ENCODE assay signal across 16 cellular contexts in the genomic region with DNA sequence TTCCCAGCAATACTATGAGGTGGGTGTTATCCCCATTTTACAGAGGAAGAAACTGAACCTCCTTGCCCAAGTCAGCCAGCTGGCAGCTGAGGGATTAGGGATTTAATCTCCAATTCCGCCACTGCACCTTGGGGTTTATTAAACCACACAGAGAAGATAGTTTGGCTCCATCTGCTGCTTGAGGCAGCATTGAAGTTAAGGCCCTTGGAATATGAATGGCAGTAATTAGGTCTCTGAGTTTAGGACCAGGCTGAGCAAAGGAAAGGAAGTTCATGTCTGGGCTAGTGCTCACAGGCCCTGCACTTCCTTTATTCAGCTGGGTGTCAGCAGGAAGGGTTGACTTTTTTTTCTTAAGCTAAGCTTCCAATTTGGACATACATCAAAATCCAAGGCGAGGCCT.
DNase-seq lines count a peak whose midpoint lies in the region; ATAC-seq and TF ChIP-seq lines count a peak whose summit lies in the region.
"Had no signal": no experiment of that assay in that cellular context is flagged by ENCODE, and none has a peak within 500 bp of the region (broad histone marks: within the 10 kb centered on the region; RNA-seq: fewer than 3 reads in every experiment).

No MANE protein-coding gene starts in this region.

- H3K27me3 ChIP-seq in BLaER1 treated with 17β-estradiol and CSF1 and Interleukin-3, amounts not matched to agents 10 nM and 100 nM = no peaks in the 10 kb centered on the region
- no peaks in the 10 kb centered on the region for H3K27me3 ChIP-seq in colonic mucosa
- H3K27me3 ChIP-seq: body of pancreas, stomach had no signal

- H3K4me3 ChIP-seq in BLaER1 treated with 17β-estradiol and CSF1 and Interleukin-3, amounts not matched to agents 10 nM and 100 nM = no peak overlapping the region
- H3K4me3 ChIP-seq in fibroblast of the aortic adventitia (ENCODE audit: low read depth, low read length) = no peak overlapping the region
- no peak overlapping the region for H3K4me3 ChIP-seq in lower leg skin (ENCODE audit: low read depth, poor library complexity, severe bottlenecking)
- H3K4me3 ChIP-seq in colonic mucosa = no peak overlapping the region
- H3K4me3 ChIP-seq: body of pancreas, stomach had no signal

- H3K27ac Mint-ChIP-seq in activated CD4-positive, alpha-beta T cell treated with anti-CD3 and anti-CD28 coated beads for 36 hours = no peak overlapping the region
- H3K27ac Mint-ChIP-seq: activated T-cell treated with anti-CD3 and anti-CD28 coated beads, Interleukin-2, amount 50 U/mL, for 24 hours; CD14-positive monocyte had no signal

- H3K36me3 ChIP-seq in BLaER1 treated with 17β-estradiol and CSF1 and Interleukin-3, amounts not matched to agents 10 nM and 100 nM = no peaks in the 10 kb centered on the region
- H3K36me3 ChIP-seq in colonic mucosa = no peaks in the 10 kb centered on the region
- H3K36me3 ChIP-seq: stomach had no signal

- H3K27me3 Mint-ChIP-seq in activated CD4-positive, alpha-beta T cell treated with anti-CD3 and anti-CD28 coated beads for 36 hours = peaks cover 22% of the 10 kb centered on the region

- DNase-seq in Kasumi-1 (lab: John Stamatoyannopoulos, UW) (peak; percentile 73 to 80), SK-MEL-5 (ENCODE audit: low read depth, low spot score) (peak; percentile 16), fibroblast of the aortic adventitia (ENCODE audit: low read depth) (peak; percentile 13), lower leg skin (ENCODE audit: low spot score in 2 of 2) (no peak), colonic mucosa (no peak)
- DNase-seq in activated CD4-positive, alpha-beta T cell treated with anti-CD3 and anti-CD28 coated beads for 36 hours = no peak
- DNase-seq: activated CD4-positive, alpha-beta T cell treated with anti-CD3 and anti-CD28 coated beads for 1 hour; activated T-cell treated with anti-CD3 and anti-CD28 coated beads, Interleukin-2, amount 50 U/mL, for 24 hours; body of pancreas; H7; NCI-H1417 treated with DMSO at 0.1 percent for 48 hours; stomach had no signal

- POLR2A ChIA-PET in activated CD4-positive, alpha-beta T cell treated with anti-CD3 and anti-CD28 coated beads for 36 hours (lab: Charles Lee) = no interaction called here

- H3K9me3 ChIP-seq in BLaER1 treated with 17β-estradiol and CSF1 and Interleukin-3, amounts not matched to agents 10 nM and 100 nM (replicated peaks in 1 of 11) = peaks cover 0 to 22% (median 13%) of the 10 kb centered on the region in 11 experiments; a peak in 11 of 22 replicates
- no peaks in the 10 kb centered on the region for H3K9me3 ChIP-seq in colonic mucosa
- H3K9me3 ChIP-seq: body of pancreas, stomach had no signal

- peaks cover 6 to 30% (median 22%) of the 10 kb centered on the region in 10 experiments; a peak in 19 of 20 replicates for H3K4me1 ChIP-seq in BLaER1 treated with 17β-estradiol and CSF1 and Interleukin-3, amounts not matched to agents 10 nM and 100 nM
- H3K4me1 ChIP-seq in colonic mucosa = no peaks in the 10 kb centered on the region
- H3K4me1 ChIP-seq: body of pancreas, stomach had no signal

- CTCF ChIA-PET in activated CD4-positive, alpha-beta T cell treated with anti-CD3 and anti-CD28 coated beads for 36 hours (lab: Charles Lee) = interaction anchor here (0.7 kb wide), 1 partner anchor 18 kb away, joined by 3 read pairs; no protein-coding TSS in a partner anchor

- intact Hi-C loops in lower leg skin (cut with DNase I; ENCODE audit: low total_unique reads) = no loop called here
- intact Hi-C loops in colonic mucosa (cut with DNase I) = no loop called here
- intact Hi-C loops in activated CD4-positive, alpha-beta T cell treated with anti-CD3 and anti-CD28 coated beads for 36 hours (cut with DNase I, micrococcal nuclease) = no loop called here

- no peaks in the 10 kb centered on the region for H3K9me3 Mint-ChIP-seq in activated CD4-positive, alpha-beta T cell treated with anti-CD3 and anti-CD28 coated beads for 36 hours (ENCODE audit: low read depth)
- H3K9me3 Mint-ChIP-seq: activated T-cell treated with anti-CD3 and anti-CD28 coated beads, Interleukin-2, amount 50 U/mL, for 24 hours had no signal

- H3K27ac ChIP-seq in BLaER1 treated with 17β-estradiol and CSF1 and Interleukin-3, amounts not matched to agents 10 nM and 100 nM = peak overlapping the region in 5 of 11 experiments; percentile 3 to 30 (median 20); a peak in 6 of 22 replicates
- H3K27ac ChIP-seq in colonic mucosa = no peak overlapping the region
- H3K27ac ChIP-seq: body of pancreas, stomach had no signal

- no peaks in the 10 kb centered on the region for H4K20me1 ChIP-seq in BLaER1 treated with 17β-estradiol and CSF1 and Interleukin-3, amounts not matched to agents 10 nM and 100 nM

- H3K36me3 Mint-ChIP-seq in activated CD4-positive, alpha-beta T cell treated with anti-CD3 and anti-CD28 coated beads for 36 hours (ENCODE audit: low read depth) = no peaks in the 10 kb centered on the region
- H3K36me3 Mint-ChIP-seq: CD14-positive monocyte had no signal

- no peaks in the 10 kb centered on the region for H3K4me1 Mint-ChIP-seq in activated CD4-positive, alpha-beta T cell treated with anti-CD3 and anti-CD28 coated beads for 36 hours
- H3K4me1 Mint-ChIP-seq: neural crest cell had no signal

- H3K4me2 ChIP-seq in BLaER1 treated with 17β-estradiol and CSF1 and Interleukin-3, amounts not matched to agents 10 nM and 100 nM = peak overlapping the region in 10 of 11 experiments; percentile 17 to 79 (median 51); a peak in 16 of 22 replicates

- H3K9ac ChIP-seq in BLaER1 treated with 17β-estradiol and CSF1 and Interleukin-3, amounts not matched to agents 10 nM and 100 nM = no peak overlapping the region
- H3K9ac ChIP-seq in colonic mucosa (ENCODE audit: low read depth in 2 of 2, low read length in 2 of 2) = no peak overlapping the region

- TF ChIP-seq POLR2A in lower leg skin (IDR thresholded peaks at IDR 0.05) = no peak

- TF ChIP-seq CTCF in fibroblast of the aortic adventitia (IDR thresholded peaks at IDR 0.05; ENCODE audit: insufficient read depth, low read length) (no peak), lower leg skin (IDR thresholded peaks at IDR 0.05) (no peak), colonic mucosa (IDR thresholded peaks at IDR 0.05) (no peak)

- ATAC-seq in GM21786 (IDR thresholded peaks at IDR 0.05; ENCODE audit: unreplicated experiment) = no peak
- ATAC-seq in activated CD4-positive, alpha-beta T cell treated with anti-CD3 and anti-CD28 coated beads for 36 hours = no peak
- ATAC-seq: body of pancreas had no signal

- no peak overlapping the region for H3K4me3 Mint-ChIP-seq in activated CD4-positive, alpha-beta T cell treated with anti-CD3 and anti-CD28 coated beads for 36 hours
- H3K4me3 Mint-ChIP-seq: activated T-cell treated with anti-CD3 and anti-CD28 coated beads, Interleukin-2, amount 50 U/mL, for 24 hours; CD14-positive monocyte; neural crest cell had no signal

- in situ Hi-C loops in SK-MEL-5 (cut with HindIII; ENCODE audit: low pct_unique_long_range_greater_than_20kb, low sequenced_read_pairs) = no loop called here

- 49 to 56% methylated on average over 2 of the region's 2 CpGs for WGBS in lower leg skin, 2 donors

Comparison
In these comparisons a context has a peak if more than half of its experiments do, and no peak if none do; other contexts are left out.
1. DNase-seq: peak in Kasumi-1 (2 of 2), SK-MEL-5 (single experiment) and fibroblast of the aortic adventitia (single experiment); none in lower leg skin (0 of 2), colonic mucosa (single experiment) and activated CD4-positive, alpha-beta T cell treated with anti-CD3 and anti-CD28 coated beads for 36 hours (single experiment).